In the genomic region with DNA sequence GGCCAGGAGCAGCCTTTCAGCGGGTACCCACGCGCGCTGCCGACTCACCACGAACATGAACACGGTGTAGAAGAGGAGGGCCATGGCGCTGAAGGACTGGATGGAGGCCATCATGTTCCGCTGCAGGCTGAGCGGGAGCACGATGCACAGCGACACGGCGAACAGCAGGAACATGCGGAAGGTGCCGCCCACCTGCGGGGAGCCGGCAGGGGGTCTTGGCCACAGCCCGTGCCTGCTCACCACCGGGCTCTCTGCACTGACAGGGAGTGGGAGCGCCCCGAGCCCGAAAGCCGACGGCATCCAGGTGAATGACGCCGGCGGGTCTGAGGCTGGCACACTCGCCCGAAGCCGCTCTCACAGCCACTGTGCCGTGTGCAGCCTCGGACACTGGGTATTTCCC, we compare ENCODE assay signal across 27 cellular contexts.
"Had no signal": no experiment of that assay in that cellular context is flagged by ENCODE, and none has a peak within 500 bp of the region (broad histone marks: within the 10 kb centered on the region; RNA-seq: fewer than 3 reads in every experiment).

No MANE protein-coding gene starts in this region.

- H3K9me3 ChIP-seq: breast epithelium, SJCRH30, SK-N-SH had no signal

- H3K4me1 ChIP-seq: breast epithelium had no signal

- H3K4me3 Mint-ChIP-seq: activated CD8-positive, alpha-beta T cell treated with anti-CD3 and anti-CD28 coated beads, Interleukin-2, amount 10 ng/mL, durations not matched to agents 7 days and 5 days; activated naive CD4-positive, alpha-beta T cell treated with anti-CD3 and anti-CD28 coated beads, Interleukin-2, amount 50 U/mL, for 24 hours; activated T-helper 1 cell treated with anti-CD3 and anti-CD28 coated beads, Interleukin-12 subunit alpha, Interleukin-12 subunit beta, Interleukin-2, Interleukin-4 antibody, amounts not matched to agents 30 ng/mL and 10 ng/mL and 1 ng/mL, durations not matched to agents 14 hours and 24 hours and 36 hours had no signal

- H3K27ac ChIP-seq: breast epithelium, SJCRH30 had no signal

- ATAC-seq: activated CD4-positive, CD25-positive, alpha-beta regulatory T cell treated with anti-CD3 and anti-CD28 coated beads, Interleukin-2, amount 50 U/mL, for 24 hours; activated CD8-positive, alpha-beta T cell treated with anti-CD3 and anti-CD28 coated beads, Interleukin-2, amount 10 ng/mL, durations not matched to agents 7 days and 5 days; Panc1 had no signal

- DNase-seq: activated CD4-positive, alpha-beta T cell treated with anti-CD3 and anti-CD28 coated beads for 4 hours; activated CD8-positive, alpha-beta memory T cell treated with anti-CD3 and anti-CD28 coated beads, Interleukin-2, amount 50 U/mL, for 48 hours; activated CD8-positive, alpha-beta T cell treated with anti-CD3 and anti-CD28 coated beads, Interleukin-2, amount 10 ng/mL, durations not matched to agents 7 days and 5 days; activated effector memory CD4-positive, alpha-beta T cell treated with Interleukin-2 at 50 U/mL for 16 hours; activated naive CD4-positive, alpha-beta T cell; activated T-cell treated with anti-CD3 and anti-CD28 coated beads, Interleukin-2, amount 50 U/mL, for 1 hour; aorta; Karpas-422; MM.1S; NCI-H1105; NCI-H1436; NCI-H1694 treated with DMSO at 0.1 percent for 48 hours; NCI-H2081; NCI-H510A treated with DMSO at 0.1 percent for 48 hours; NCI-H69; NK-92 treated with Interleukin-12 subunit alpha and Interleukin-12 subunit beta, amount 100 ng/mL, for 24 hours; OCI-M1; Right ventricle myocardium superior; RPMI8226; SJCRH30; SK-N-SH; SW 1271 had no signal

- H3K36me3 ChIP-seq: breast epithelium had no signal

- H3K9me3 Mint-ChIP-seq: activated naive CD4-positive, alpha-beta T cell treated with anti-CD3 and anti-CD28 coated beads, Interleukin-2, amount 50 U/mL, for 24 hours; activated T-helper 1 cell treated with anti-CD3 and anti-CD28 coated beads, Interleukin-12 subunit alpha, Interleukin-12 subunit beta, Interleukin-2, Interleukin-4 antibody, amounts not matched to agents 30 ng/mL and 10 ng/mL and 1 ng/mL, durations not matched to agents 14 hours and 24 hours and 36 hours had no signal

- H3K27ac Mint-ChIP-seq: activated CD8-positive, alpha-beta T cell treated with anti-CD3 and anti-CD28 coated beads, Interleukin-2, amount 10 ng/mL, durations not matched to agents 7 days and 5 days; activated naive CD4-positive, alpha-beta T cell treated with anti-CD3 and anti-CD28 coated beads, Interleukin-2, amount 50 U/mL, for 24 hours; activated T-helper 1 cell treated with anti-CD3 and anti-CD28 coated beads, Interleukin-12 subunit alpha, Interleukin-12 subunit beta, Interleukin-2, Interleukin-4 antibody, amounts not matched to agents 30 ng/mL and 10 ng/mL and 1 ng/mL, durations not matched to agents 14 hours and 24 hours and 36 hours had no signal

- H3K27me3 Mint-ChIP-seq: activated naive CD4-positive, alpha-beta T cell treated with anti-CD3 and anti-CD28 coated beads, Interleukin-2, amount 50 U/mL, for 24 hours had no signal

- H3K9ac ChIP-seq: SK-N-SH had no signal

- H3K4me3 ChIP-seq: breast epithelium, SJCRH30 had no signal
